ENCODE assay signal across 1 cellular context in the genomic region with DNA sequence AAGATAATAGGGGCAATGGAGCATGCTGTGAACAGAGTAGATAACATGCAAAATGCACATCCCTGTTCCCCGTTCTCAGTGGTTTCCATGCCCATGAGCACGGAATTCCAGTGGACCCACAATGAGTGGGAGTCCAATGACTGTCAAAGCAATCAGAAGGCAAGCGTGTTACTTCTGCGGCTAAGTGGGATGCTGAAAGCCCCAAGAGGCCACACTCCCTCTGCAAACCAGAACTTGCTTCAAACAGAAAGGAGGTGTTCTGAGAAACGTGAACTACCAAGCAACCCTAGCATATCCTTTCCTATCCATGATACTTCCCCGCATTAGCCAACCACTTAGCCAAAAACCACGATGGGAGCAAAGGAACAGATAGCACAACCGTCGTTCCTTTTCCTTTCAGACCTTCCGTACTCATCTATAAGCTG.
TF ChIP-seq lines count a peak whose summit lies in the region.

No MANE protein-coding gene starts in this region.

TF ChIP-seq in GM23338, 12 proteins besides CTCF, POLR2A, EP300 and RAD21 (continued from another document):
- TF ChIP-seq, protein P1, sequence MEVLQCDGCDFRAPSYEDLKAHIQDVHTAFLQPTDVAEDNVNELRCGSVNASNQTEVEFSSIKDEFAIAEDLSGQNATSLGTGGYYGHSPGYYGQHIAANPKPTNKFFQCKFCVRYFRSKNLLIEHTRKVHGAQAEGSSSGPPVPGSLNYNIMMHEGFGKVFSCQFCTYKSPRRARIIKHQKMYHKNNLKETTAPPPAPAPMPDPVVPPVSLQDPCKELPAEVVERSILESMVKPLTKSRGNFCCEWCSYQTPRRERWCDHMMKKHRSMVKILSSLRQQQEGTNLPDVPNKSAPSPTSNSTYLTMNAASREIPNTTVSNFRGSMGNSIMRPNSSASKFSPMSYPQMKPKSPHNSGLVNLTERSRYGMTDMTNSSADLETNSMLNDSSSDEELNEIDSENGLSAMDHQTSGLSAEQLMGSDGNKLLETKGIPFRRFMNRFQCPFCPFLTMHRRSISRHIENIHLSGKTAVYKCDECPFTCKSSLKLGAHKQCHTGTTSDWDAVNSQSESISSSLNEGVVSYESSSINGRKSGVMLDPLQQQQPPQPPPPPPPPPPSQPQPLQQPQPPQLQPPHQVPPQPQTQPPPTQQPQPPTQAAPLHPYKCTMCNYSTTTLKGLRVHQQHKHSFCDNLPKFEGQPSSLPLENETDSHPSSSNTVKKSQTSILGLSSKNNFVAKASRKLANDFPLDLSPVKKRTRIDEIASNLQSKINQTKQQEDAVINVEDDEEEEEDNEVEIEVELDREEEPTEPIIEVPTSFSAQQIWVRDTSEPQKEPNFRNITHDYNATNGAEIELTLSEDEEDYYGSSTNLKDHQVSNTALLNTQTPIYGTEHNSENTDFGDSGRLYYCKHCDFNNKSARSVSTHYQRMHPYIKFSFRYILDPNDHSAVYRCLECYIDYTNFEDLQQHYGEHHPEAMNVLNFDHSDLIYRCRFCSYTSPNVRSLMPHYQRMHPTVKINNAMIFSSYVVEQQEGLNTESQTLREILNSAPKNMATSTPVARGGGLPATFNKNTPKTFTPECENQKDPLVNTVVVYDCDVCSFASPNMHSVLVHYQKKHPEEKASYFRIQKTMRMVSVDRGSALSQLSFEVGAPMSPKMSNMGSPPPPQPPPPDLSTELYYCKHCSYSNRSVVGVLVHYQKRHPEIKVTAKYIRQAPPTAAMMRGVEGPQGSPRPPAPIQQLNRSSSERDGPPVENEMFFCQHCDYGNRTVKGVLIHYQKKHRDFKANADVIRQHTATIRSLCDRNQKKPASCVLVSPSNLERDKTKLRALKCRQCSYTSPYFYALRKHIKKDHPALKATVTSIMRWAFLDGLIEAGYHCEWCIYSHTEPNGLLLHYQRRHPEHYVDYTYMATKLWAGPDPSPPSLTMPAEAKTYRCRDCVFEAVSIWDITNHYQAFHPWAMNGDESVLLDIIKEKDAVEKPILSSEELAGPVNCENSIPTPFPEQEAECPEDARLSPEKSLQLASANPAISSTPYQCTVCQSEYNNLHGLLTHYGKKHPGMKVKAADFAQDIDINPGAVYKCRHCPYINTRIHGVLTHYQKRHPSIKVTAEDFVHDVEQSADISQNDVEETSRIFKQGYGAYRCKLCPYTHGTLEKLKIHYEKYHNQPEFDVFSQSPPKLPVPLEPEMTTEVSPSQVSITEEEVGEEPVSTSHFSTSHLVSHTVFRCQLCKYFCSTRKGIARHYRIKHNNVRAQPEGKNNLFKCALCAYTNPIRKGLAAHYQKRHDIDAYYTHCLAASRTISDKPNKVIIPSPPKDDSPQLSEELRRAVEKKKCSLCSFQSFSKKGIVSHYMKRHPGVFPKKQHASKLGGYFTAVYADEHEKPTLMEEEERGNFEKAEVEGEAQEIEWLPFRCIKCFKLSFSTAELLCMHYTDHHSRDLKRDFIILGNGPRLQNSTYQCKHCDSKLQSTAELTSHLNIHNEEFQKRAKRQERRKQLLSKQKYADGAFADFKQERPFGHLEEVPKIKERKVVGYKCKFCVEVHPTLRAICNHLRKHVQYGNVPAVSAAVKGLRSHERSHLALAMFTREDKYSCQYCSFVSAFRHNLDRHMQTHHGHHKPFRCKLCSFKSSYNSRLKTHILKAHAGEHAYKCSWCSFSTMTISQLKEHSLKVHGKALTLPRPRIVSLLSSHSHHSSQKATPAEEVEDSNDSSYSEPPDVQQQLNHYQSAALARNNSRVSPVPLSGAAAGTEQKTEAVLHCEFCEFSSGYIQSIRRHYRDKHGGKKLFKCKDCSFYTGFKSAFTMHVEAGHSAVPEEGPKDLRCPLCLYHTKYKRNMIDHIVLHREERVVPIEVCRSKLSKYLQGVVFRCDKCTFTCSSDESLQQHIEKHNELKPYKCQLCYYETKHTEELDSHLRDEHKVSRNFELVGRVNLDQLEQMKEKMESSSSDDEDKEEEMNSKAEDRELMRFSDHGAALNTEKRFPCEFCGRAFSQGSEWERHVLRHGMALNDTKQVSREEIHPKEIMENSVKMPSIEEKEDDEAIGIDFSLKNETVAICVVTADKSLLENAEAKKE (CRISPR knock-in tag; IDR thresholded peaks at IDR 0.05) = no peak
- TF ChIP-seq ZNF114 (CRISPR knock-in tag; IDR thresholded peaks at IDR 0.05) (no peak), CREB1 (CRISPR knock-in tag; IDR thresholded peaks at IDR 0.05; ENCODE audit: low read depth) (no peak), EZH2phosphoT487 (IDR thresholded peaks at IDR 0.05; ENCODE audit: unreplicated experiment) (no peak), ZNF331 (CRISPR knock-in tag; IDR thresholded peaks at IDR 0.05; ENCODE audit: low read depth) (no peak), POLR2AphosphoS5 (IDR thresholded peaks at IDR 0.05; ENCODE audit: low read depth) (no peak), STAT1 (IDR thresholded peaks at IDR 0.05; ENCODE audit: unreplicated experiment) (no peak), NANOG (IDR thresholded peaks at IDR 0.05; ENCODE audit: borderline replicate concordance) (no peak), EZH2 (IDR thresholded peaks at IDR 0.05; ENCODE audit: low read depth, unreplicated experiment) (no peak)
- TF ChIP-seq, protein P2, sequence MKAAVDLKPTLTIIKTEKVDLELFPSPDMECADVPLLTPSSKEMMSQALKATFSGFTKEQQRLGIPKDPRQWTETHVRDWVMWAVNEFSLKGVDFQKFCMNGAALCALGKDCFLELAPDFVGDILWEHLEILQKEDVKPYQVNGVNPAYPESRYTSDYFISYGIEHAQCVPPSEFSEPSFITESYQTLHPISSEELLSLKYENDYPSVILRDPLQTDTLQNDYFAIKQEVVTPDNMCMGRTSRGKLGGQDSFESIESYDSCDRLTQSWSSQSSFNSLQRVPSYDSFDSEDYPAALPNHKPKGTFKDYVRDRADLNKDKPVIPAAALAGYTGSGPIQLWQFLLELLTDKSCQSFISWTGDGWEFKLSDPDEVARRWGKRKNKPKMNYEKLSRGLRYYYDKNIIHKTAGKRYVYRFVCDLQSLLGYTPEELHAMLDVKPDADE (IDR thresholded peaks at IDR 0.05) = no peak
